ENCODE assay signal across 8 cellular contexts in the genomic region with DNA sequence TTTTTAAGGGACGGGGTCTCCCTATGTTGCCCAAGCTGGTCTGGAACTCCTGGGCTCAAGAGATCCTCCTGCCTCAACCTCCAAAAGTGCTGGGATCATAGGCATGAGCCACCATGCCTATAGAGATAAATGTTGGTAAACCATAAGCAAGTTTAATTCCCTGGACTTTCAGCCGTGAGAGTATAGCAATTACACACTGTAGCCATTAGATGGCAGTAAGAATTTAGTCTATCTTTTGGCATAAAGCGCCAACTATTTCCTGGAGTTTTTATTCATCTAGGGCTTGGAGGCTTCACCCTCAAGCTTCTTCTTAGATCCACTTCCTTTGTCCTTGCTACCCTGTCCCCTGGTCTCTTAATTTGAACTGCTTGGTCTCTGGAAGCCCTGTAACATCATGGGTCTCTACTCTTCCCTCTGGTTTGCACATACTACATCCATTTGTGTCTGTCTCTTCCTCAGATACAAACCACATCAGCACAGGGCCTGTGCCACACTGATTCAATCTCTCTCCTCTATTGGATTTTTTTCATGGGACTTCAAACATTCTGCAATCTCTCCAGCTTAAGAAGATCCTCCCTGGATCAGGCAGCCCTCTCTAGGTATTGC. TPM values are rescaled to one million over a fixed set of nuclear protein-coding genes. Genes with fewer than 3 reads are reported as not detected.
DNase-seq lines count a peak whose midpoint lies in the region; ATAC-seq, FAIRE-seq and TF ChIP-seq lines count a peak whose summit lies in the region.

No MANE protein-coding gene starts in this region.

- peak; percentile 74 for FAIRE-seq in urothelium cell line (lab: Jason Lieb, UNC)

- ATAC-seq in GM21367 (IDR thresholded peaks at IDR 0.05; ENCODE audit: unreplicated experiment) = peak; percentile 47
- peak; percentile 50 for ATAC-seq in HG03558 (IDR thresholded peaks at IDR 0.05; ENCODE audit: extremely low read depth, unreplicated experiment)

- TF ChIP-seq RAD21 in liver (IDR thresholded peaks at IDR 0.05) = peak; percentile 90 to 91

- H3K4me3 ChIP-seq in liver (ENCODE audit: low read depth in 1 of 3, low read length in 3 of 3) = no peak overlapping the region

- DNase-seq in NCI-H1436 (lab: John Stamatoyannopoulos, UW) (peak; percentile 19), NCI-H1436 treated with DMSO at 0.1 percent for 48 hours (lab: John Stamatoyannopoulos, UW) (no peak), NOMO-1 treated with dmso at 0.1 percent for 144 hours (lab: John Stamatoyannopoulos, UW; ENCODE audit: unreplicated experiment) (peak; percentile 53), urothelium cell line (ENCODE audit: low spot score) (peak; percentile 69)
- peak; percentile 26 for DNase-seq in central memory CD4-positive, alpha-beta T cell

- no peaks in the 10 kb centered on the region for H3K9me3 ChIP-seq in liver (ENCODE audit: control insufficient read depth in 4 of 4, low read length in 3 of 4)

- no peak overlapping the region for H3K9ac ChIP-seq in liver (ENCODE audit: low read depth in 1 of 2, low read length in 2 of 2)

- H3K27me3 ChIP-seq in liver (ENCODE audit: control insufficient read depth in 4 of 4, insufficient read depth in 4 of 4, low read length in 3 of 4) = no peaks in the 10 kb centered on the region

- TF ChIP-seq CTCF in liver (IDR thresholded peaks at IDR 0.05; ENCODE audit: low read depth, low read length, missing input control) = peak; percentile 80

- no peak overlapping the region for H3K27ac ChIP-seq in liver (ENCODE audit: low read depth in 1 of 2, low read length in 2 of 2)

- no peaks in the 10 kb centered on the region for H3K36me3 ChIP-seq in liver (ENCODE audit: control insufficient read depth in 4 of 4, insufficient read depth in 3 of 4, low read depth in 1 of 4, low read length in 3 of 4)

- 12% methylated on average over 3 of the region's 3 CpGs for WGBS in liver

- H3K4me1 ChIP-seq in liver (ENCODE audit: control insufficient read depth in 4 of 4, insufficient read depth in 4 of 4, low read length in 3 of 4) = peaks cover 7 to 41% (median 39%) of the 10 kb centered on the region in 4 donors

TF ChIP-seq in liver, 16 proteins besides CTCF, POLR2A, EP300 and RAD21:
- TF ChIP-seq HNF4A (conservative IDR thresholded peaks at IDR 0.05) (peak; percentile 19 to 45), YY1 (IDR thresholded peaks at IDR 0.05) (peak; percentile 26), GABPA (IDR thresholded peaks at IDR 0.05 in 1 of 2, conservative IDR thresholded peaks at IDR 0.05 in 1 of 2) (peak; percentile 20 to 67), EGR1 (IDR thresholded peaks at IDR 0.05; ENCODE audit: low read depth in 2 of 2) (no peak), JUND (IDR thresholded peaks at IDR 0.05) (no peak)
- TF ChIP-seq, protein P1, sequence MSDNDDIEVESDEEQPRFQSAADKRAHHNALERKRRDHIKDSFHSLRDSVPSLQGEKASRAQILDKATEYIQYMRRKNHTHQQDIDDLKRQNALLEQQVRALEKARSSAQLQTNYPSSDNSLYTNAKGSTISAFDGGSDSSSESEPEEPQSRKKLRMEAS (IDR thresholded peaks at IDR 0.05) = no peak
- TF ChIP-seq, protein P2, sequence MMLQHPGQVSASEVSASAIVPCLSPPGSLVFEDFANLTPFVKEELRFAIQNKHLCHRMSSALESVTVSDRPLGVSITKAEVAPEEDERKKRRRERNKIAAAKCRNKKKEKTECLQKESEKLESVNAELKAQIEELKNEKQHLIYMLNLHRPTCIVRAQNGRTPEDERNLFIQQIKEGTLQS (IDR thresholded peaks at IDR 0.05) = no peak
- TF ChIP-seq, protein P3, sequence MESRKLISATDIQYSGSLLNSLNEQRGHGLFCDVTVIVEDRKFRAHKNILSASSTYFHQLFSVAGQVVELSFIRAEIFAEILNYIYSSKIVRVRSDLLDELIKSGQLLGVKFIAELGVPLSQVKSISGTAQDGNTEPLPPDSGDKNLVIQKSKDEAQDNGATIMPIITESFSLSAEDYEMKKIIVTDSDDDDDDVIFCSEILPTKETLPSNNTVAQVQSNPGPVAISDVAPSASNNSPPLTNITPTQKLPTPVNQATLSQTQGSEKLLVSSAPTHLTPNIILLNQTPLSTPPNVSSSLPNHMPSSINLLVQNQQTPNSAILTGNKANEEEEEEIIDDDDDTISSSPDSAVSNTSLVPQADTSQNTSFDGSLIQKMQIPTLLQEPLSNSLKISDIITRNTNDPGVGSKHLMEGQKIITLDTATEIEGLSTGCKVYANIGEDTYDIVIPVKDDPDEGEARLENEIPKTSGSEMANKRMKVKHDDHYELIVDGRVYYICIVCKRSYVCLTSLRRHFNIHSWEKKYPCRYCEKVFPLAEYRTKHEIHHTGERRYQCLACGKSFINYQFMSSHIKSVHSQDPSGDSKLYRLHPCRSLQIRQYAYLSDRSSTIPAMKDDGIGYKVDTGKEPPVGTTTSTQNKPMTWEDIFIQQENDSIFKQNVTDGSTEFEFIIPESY (IDR thresholded peaks at IDR 0.05) = no peak
TF ChIP-seq in liver: peak in this region for 3.

RNA-seq across cellular contexts. Expression of a gene that starts 38.2 kb away (rescaled TPM):
- total RNA-seq in liver = not detected
- not detected for polyA plus RNA-seq in liver

RNA-seq across cellular contexts. Expression of a gene that starts 48.7 kb away (rescaled TPM):
- total RNA-seq in liver = not detected
- not detected for polyA plus RNA-seq in liver
